Comparison of ENCODE assay signal across 17 cellular contexts in genomic region chr18:10487161-10487560, GRCh38. TPM values are rescaled to one million over a fixed set of nuclear protein-coding genes. Genes with fewer than 3 reads are reported as not detected.
DNase-seq lines count a peak whose midpoint lies in the region; ATAC-seq and TF ChIP-seq lines count a peak whose summit lies in the region.
"Had no signal": no experiment of that assay in that cellular context is flagged by ENCODE, and none has a peak within 500 bp of the region (broad histone marks: within the 10 kb centered on the region; RNA-seq: fewer than 3 reads in every experiment).

No MANE protein-coding gene starts in this region.

- peaks cover 11% of the 10 kb centered on the region for H3K4me1 ChIP-seq in body of pancreas

- H3K9me3 Mint-ChIP-seq in type B pancreatic cell = no peaks in the 10 kb centered on the region

- 81% methylated on average over 6 of the region's 6 CpGs for WGBS in body of pancreas, 2 donors

- no peaks in the 10 kb centered on the region for H3K36me3 ChIP-seq in body of pancreas (replicated peaks in 1 of 2; ENCODE audit: insufficient read depth in 1 of 2, low read depth in 2 of 2)
- H3K36me3 ChIP-seq: MG63 had no signal

- no peaks in the 10 kb centered on the region for H3K27me3 Mint-ChIP-seq in type B pancreatic cell

- H3K27ac ChIP-seq in layer of hippocampus (ENCODE audit: low read depth, low read length) (peak overlapping the region; percentile 22), body of pancreas (no peak overlapping the region)

- no peak for TF ChIP-seq POLR2A in body of pancreas (IDR thresholded peaks at IDR 0.05)

- peak; percentile 27 for TF ChIP-seq CTCF in type B pancreatic cell (conservative IDR thresholded peaks at IDR 0.05)
- TF ChIP-seq CTCF in body of pancreas (IDR thresholded peaks at IDR 0.05) = no peak

- no peak overlapping the region for H3K27ac Mint-ChIP-seq in type B pancreatic cell

- no peak overlapping the region for H3K4me3 ChIP-seq in Jurkat, Clone E6-1 (ENCODE audit: low read length)
- H3K4me3 ChIP-seq in body of pancreas = no peak overlapping the region
- H3K4me3 ChIP-seq: GM12878, MG63 had no signal

- peaks cover 7% of the 10 kb centered on the region for H3K4me1 Mint-ChIP-seq in type B pancreatic cell (ENCODE audit: unreplicated experiment)

- peaks cover 32% of the 10 kb centered on the region for H3K36me3 Mint-ChIP-seq in type B pancreatic cell

- H3K4me3 Mint-ChIP-seq in type B pancreatic cell = no peak overlapping the region

- H3K9me3 ChIP-seq in body of pancreas = no peaks in the 10 kb centered on the region
- H3K9me3 ChIP-seq: MG63 had no signal

- ATAC-seq in body of pancreas (no peak), HG02763 (IDR thresholded peaks at IDR 0.05; ENCODE audit: unreplicated experiment) (no peak), GM21423 (IDR thresholded peaks at IDR 0.05; ENCODE audit: unreplicated experiment) (no peak)
- ATAC-seq: GM12878, SK-N-SH treated with all-trans-retinoic acid at 6 μM for 48 hours had no signal

- intact Hi-C loops in body of pancreas (cut with DNase I) = no loop called here

- no peaks in the 10 kb centered on the region for H3K27me3 ChIP-seq in layer of hippocampus (ENCODE audit: control insufficient read depth, insufficient read depth, low read length)
- no peaks in the 10 kb centered on the region for H3K27me3 ChIP-seq in body of pancreas
- H3K27me3 ChIP-seq: MG63 had no signal

- peak; percentile 58 for DNase-seq in Jurkat, Clone E6-1 (ENCODE audit: low read depth, low spot score)
- DNase-seq in NCI-H69 (lab: John Stamatoyannopoulos, UW) (peak; percentile 87), type B pancreatic cell (ENCODE audit: extremely low spot score, unreplicated experiment) (no peak), body of pancreas (no peak)
- DNase-seq: C1 segment of cervical spinal cord, KG1, MG63, NCI-H1105, NCI-H1930, NCI-H524 treated with DMSO at 0.1 percent for 48 hours, Right ventricle myocardium superior had no signal

RNA-seq across cellular contexts. Expression of gene APCDD1, which starts 32.7 kb away (rescaled TPM):
- polyA plus RNA-seq in Jurkat, Clone E6-1 (2012; ENCODE audit: insufficient read depth, insufficient read length) = not detected
- total RNA-seq in type B pancreatic cell (ENCODE audit: low replicate concordance) (110 and 139 TPM in 2 replicates), body of pancreas (10 to 100 TPM in 1 of 2 donors, 1 to 10 TPM in 1; 8.6 to 31.3 TPM)
- total RNA-seq: GM12878; T-helper 1 cell treated with Interleukin-12 subunit alpha and Interleukin-12 subunit beta and Interleukin-4 antibody, amounts not matched to agents 30 ng/mL and 1 ng/mL, for 36 hours had no signal
- polyA plus RNA-seq: GM12878 had no signal

RNA-seq across cellular contexts. Expression of gene NAPG, which starts 38.7 kb away (rescaled TPM):
- polyA plus RNA-seq in Jurkat, Clone E6-1 (2012; ENCODE audit: insufficient read depth, insufficient read length) = 24.3 TPM
- total RNA-seq in type B pancreatic cell (ENCODE audit: low replicate concordance) = 22.7 and 28.1 TPM in 2 replicates
- 10 to 100 TPM; 22.4 to 27.5 TPM for total RNA-seq in body of pancreas

Comparison
In these comparisons a context has a peak if more than half of its experiments do, and no peak if none do; other contexts are left out.
1. DNase-seq: peak in Jurkat, Clone E6-1 (single experiment) and NCI-H69 (single experiment); none in type B pancreatic cell (single experiment) and body of pancreas (0 of 4).